11 cellular contexts compared by ENCODE assay signal in the genomic region with DNA sequence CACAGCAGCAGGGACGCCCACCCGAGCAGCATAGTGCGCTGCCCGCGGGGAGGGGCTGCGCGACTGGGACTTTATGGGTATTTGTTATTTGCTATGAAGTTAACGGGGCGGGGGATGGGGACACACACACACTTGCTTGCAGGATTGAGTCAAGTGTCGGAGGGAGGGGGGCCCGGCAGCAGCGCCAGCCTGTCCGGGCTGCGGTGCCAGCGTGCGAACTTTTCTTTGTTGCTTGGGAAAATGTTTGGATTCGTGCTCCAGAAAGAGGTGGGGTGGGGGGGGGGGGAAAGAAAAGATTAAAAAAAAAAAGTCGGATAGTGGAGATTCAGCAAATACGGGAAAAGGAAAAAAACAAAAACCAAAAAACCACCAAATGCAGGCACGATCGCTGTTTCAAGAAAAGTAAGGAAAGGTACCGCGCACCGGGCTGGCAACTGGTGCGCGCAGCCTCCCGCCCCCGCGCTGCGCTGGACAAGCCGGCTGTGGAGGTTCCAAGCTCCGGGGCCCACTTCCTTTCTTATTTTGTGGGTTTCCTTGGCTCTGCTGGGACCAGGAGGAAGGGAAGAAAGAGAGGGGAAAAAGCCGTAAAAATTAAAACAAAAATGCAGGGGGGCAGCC. TPM values are rescaled to one million over a fixed set of nuclear protein-coding genes. Genes with fewer than 3 reads are reported as not detected.
DNase-seq lines count a peak whose midpoint lies in the region; ATAC-seq and TF ChIP-seq lines count a peak whose summit lies in the region.
"Had no signal": no experiment of that assay in that cellular context is flagged by ENCODE, and none has a peak within 500 bp of the region (broad histone marks: within the 10 kb centered on the region; RNA-seq: fewer than 3 reads in every experiment).

No MANE protein-coding gene starts in this region.

- H3K4me1 Mint-ChIP-seq in progenitor cell of endocrine pancreas (ENCODE audit: low read depth), result peaks cover 10% of the 10 kb centered on the region

- no peak for TF ChIP-seq CTCF in progenitor cell of endocrine pancreas (IDR thresholded peaks at IDR 0.05; ENCODE audit: unreplicated experiment)

- H3K27ac Mint-ChIP-seq in progenitor cell of endocrine pancreas, result peak overlapping the region; percentile 57

- intact Hi-C loops in left cardiac atrium (cut with DNase I), result no loop called here

- peak overlapping the region; percentile 77 for H3K4me3 Mint-ChIP-seq in progenitor cell of endocrine pancreas (ENCODE audit: low read depth)

- H3K36me3 Mint-ChIP-seq in progenitor cell of endocrine pancreas (ENCODE audit: insufficient read depth), result no peaks in the 10 kb centered on the region

- DNase-seq in EL (peak; percentile 44), left cardiac atrium (peak; percentile 26), progenitor cell of endocrine pancreas (ENCODE audit: low spot score, unreplicated experiment) (no peak), NK-92 (lab: John Stamatoyannopoulos, UW; ENCODE audit: unreplicated experiment) (no peak), cortex of kidney (lab: John Stamatoyannopoulos, UW) (no peak)
- DNase-seq in activated CD4-positive, alpha-beta T cell treated with anti-CD3 and anti-CD28 coated beads, Interleukin-2, amount 50 U/mL, for 4 hours, result no peak

- ATAC-seq in SK-N-SH treated with all-trans-retinoic acid at 6 μM for 48 hours (peak; percentile 44), left cardiac atrium (peak; percentile 18 to 30), GM21423 (IDR thresholded peaks at IDR 0.05; ENCODE audit: unreplicated experiment) (no peak)

- peaks cover 81% of the 10 kb centered on the region for H3K27me3 Mint-ChIP-seq in progenitor cell of endocrine pancreas

- no peaks in the 10 kb centered on the region for H3K9me3 Mint-ChIP-seq in progenitor cell of endocrine pancreas (ENCODE audit: low read depth)

TF ChIP-seq in SK-N-SH treated with all-trans-retinoic acid at 6 μM for 48 hours, 23 proteins besides CTCF, POLR2A, EP300 and RAD21:
- no peak for TF ChIP-seq PPARA (CRISPR knock-in tag; IDR thresholded peaks at IDR 0.05; ENCODE audit: borderline replicate concordance)
- no peak for TF ChIP-seq ZNF8 (CRISPR knock-in tag; IDR thresholded peaks at IDR 0.05)
- TF ChIP-seq, protein P1, sequence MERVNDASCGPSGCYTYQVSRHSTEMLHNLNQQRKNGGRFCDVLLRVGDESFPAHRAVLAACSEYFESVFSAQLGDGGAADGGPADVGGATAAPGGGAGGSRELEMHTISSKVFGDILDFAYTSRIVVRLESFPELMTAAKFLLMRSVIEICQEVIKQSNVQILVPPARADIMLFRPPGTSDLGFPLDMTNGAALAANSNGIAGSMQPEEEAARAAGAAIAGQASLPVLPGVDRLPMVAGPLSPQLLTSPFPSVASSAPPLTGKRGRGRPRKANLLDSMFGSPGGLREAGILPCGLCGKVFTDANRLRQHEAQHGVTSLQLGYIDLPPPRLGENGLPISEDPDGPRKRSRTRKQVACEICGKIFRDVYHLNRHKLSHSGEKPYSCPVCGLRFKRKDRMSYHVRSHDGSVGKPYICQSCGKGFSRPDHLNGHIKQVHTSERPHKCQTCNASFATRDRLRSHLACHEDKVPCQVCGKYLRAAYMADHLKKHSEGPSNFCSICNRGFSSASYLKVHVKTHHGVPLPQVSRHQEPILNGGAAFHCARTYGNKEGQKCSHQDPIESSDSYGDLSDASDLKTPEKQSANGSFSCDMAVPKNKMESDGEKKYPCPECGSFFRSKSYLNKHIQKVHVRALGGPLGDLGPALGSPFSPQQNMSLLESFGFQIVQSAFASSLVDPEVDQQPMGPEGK (CRISPR knock-in tag; IDR thresholded peaks at IDR 0.05; ENCODE audit: borderline replicate concordance), result 0 out of 2 replicates have a peak, but pooled peaks have one; percentile 9
- TF ChIP-seq ARNTL (CRISPR knock-in tag; IDR thresholded peaks at IDR 0.05; ENCODE audit: borderline replicate concordance, low read depth), result no peak

RNA-seq across cellular contexts. Expression of a gene that starts 0.4 kb away (rescaled TPM):
- total RNA-seq in left cardiac atrium (1 to 10 TPM; 7.2 to 7.9 TPM), progenitor cell of endocrine pancreas (3.2 and 6.3 TPM in 2 replicates)
- total RNA-seq: activated CD8-positive, alpha-beta memory T cell treated with anti-CD3 and anti-CD28 coated beads for 36 hours; HT1080; pulmonary artery endothelial cell had no signal

Comparison
In these comparisons a context has a peak if more than half of its experiments do, and no peak if none do; other contexts are left out.
1. DNase-seq: peak in EL (single experiment) and left cardiac atrium (single experiment); none in progenitor cell of endocrine pancreas (single experiment), NK-92 (single experiment), activated CD4-positive, alpha-beta T cell treated with anti-CD3 and anti-CD28 coated beads, Interleukin-2, amount 50 U/mL, for 4 hours (0 of 2) and cortex of kidney (single experiment).